In the genomic region with DNA sequence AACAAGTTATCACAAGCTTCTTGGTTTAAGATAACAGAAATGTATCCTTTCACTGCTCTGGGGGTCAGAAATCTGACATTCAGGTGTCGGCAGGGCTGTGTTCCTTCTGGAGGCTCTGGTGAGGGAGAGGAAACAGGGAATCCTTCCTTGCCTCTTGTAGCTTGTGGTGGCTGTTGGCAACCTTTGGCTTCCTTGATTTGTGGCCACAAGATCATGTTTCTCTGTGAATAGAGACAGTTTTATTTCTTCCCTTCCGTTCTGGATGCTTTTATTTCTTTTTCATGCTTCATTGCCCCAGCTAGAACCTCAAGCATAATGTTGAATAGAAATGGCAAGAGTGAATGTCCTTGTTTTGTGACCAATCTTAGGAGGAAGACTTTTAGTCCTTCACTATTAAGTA, we compare ENCODE assay signal across 29 cellular contexts. TPM values are rescaled to one million over a fixed set of nuclear protein-coding genes. Genes with fewer than 3 reads are reported as not detected.
"Had no signal": no experiment of that assay in that cellular context is flagged by ENCODE, and none has a peak within 500 bp of the region (broad histone marks: within the 10 kb centered on the region; RNA-seq: fewer than 3 reads in every experiment).

No MANE protein-coding gene starts in this region.

- H3K9ac ChIP-seq: parathyroid adenoma had no signal

- H3K4me3 ChIP-seq: left ventricle myocardium inferior, lung, right atrium auricular region, right lobe of liver, smooth muscle cell, transverse colon, upper lobe of left lung, vagina had no signal

- H3K4me1 ChIP-seq: left ventricle myocardium inferior, parathyroid adenoma, right atrium auricular region, right lobe of liver, transverse colon, upper lobe of left lung, vagina had no signal

- FAIRE-seq: islet of Langerhans, kidney had no signal

- H3K27me3 ChIP-seq: right atrium auricular region, right lobe of liver, upper lobe of left lung, vagina had no signal

- H3K36me3 ChIP-seq: left ventricle myocardium inferior, right atrium auricular region, right lobe of liver, transverse colon, upper lobe of left lung, vagina had no signal

- H3K9me3 ChIP-seq: right lobe of liver, transverse colon, upper lobe of left lung, vagina had no signal

- H3K27ac ChIP-seq: left ventricle myocardium inferior, parathyroid adenoma, right atrium auricular region, right lobe of liver, transverse colon, upper lobe of left lung, vagina had no signal

- DNase-seq: hypothalamus; immature natural killer cell; kidney; left colon; left ventricle myocardium inferior; mesendoderm; naive B cell; natural killer cell; nucleus accumbens; stimulated activated CD4-positive, alpha-beta T cell treated with anti-CD3 and anti-CD28 coated beads, Interleukin-1b, Interleukin-23, amount 100 ng/mL, for 48 hours; stimulated activated CD4-positive, alpha-beta T cell treated with anti-CD3 and anti-CD28 coated beads, Interleukin-2, amount 100 ng/mL, for 48 hours; stimulated activated CD4-positive, alpha-beta T cell treated with anti-CD3 and anti-CD28 coated beads, Interleukin-4, amount 100 ng/mL, for 4 hours; stimulated activated CD8-positive, alpha-beta memory T cell treated with anti-CD3 and anti-CD28 coated beads, Interleukin-4, amount 100 ng/mL, for 48 hours; stimulated activated naive CD4-positive, alpha-beta T cell treated with Interleukin-2 at 50 U/mL for 16 hours; stimulated activated naive CD8-positive, alpha-beta T cell treated with anti-CD3 and anti-CD28 coated beads, Interleukin-15, amount 100 ng/mL, for 72 hours; substantia nigra; transverse colon; upper lobe of left lung had no signal

- H3K4me2 ChIP-seq: smooth muscle cell had no signal

RNA-seq across cellular contexts. Expression of a gene that starts 44.0 kb away (rescaled TPM):
- total RNA-seq: kidney, left colon, left ventricle myocardium inferior, mononuclear cell, natural killer cell, osteoblast, pulmonary artery endothelial cell, renal cortical epithelial cell, right atrium auricular region, smooth muscle cell, transverse colon, upper lobe of left lung had no signal
- polyA plus RNA-seq: immature natural killer cell, smooth muscle cell had no signal
